ENCODE assay signal across 30 cellular contexts in the genomic region with DNA sequence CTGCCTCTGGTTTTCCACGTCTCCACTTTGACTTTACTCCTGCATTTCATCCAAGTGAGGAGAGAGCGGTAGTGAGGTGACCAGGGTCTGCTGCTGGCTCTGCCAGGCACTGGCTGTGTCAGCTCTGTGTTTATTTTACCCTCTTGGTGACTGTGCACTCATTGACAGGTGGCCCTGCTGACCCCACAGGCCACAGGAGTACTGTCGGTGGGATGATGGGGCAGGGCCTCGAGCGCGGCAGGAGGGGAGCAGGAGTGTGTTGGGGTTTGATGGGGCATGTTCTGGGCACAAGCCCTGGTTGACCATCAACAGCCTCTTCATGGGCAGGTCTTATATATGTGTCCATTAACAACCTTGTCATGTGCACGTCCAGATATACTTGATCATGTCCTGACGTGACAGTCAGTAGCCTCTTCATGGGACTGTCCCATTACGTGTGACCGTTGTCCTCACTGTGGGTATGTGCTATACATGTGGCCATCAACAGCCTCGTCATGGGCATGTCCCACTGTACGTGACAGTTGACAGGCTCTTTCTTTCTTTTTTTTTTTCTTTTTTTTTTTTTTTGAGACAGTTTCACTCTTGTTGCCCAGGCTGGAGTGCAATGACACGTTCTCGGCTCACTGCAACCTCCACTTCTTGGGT. TPM values are rescaled to one million over a fixed set of nuclear protein-coding genes. Genes with fewer than 3 reads are reported as not detected.
DNase-seq lines count a peak whose midpoint lies in the region; ATAC-seq and TF ChIP-seq lines count a peak whose summit lies in the region.
"Had no signal": no experiment of that assay in that cellular context is flagged by ENCODE, and none has a peak within 500 bp of the region (broad histone marks: within the 10 kb centered on the region; RNA-seq: fewer than 3 reads in every experiment).

No MANE protein-coding gene starts in this region.

- DNase-seq in MM.1S (no peak), chondrocyte (ENCODE audit: low spot score) (peak; percentile 59), lower lobe of right lung (peak; percentile 28), sigmoid colon (peak; percentile 50), DMS153 treated with DMSO at 0.1 percent for 48 hours (lab: John Stamatoyannopoulos, UW; ENCODE audit: unreplicated experiment) (no peak), NCI-H1436 (lab: John Stamatoyannopoulos, UW) (no peak), SKM-1 (lab: John Stamatoyannopoulos, UW; ENCODE audit: unreplicated experiment) (no peak)
- DNase-seq: activated CD8-positive, alpha-beta T cell treated with anti-CD3 and anti-CD28 coated beads, Interleukin-2, amount 10 ng/mL, durations not matched to agents 7 days and 5 days; activated naive CD4-positive, alpha-beta T cell treated with anti-CD3 and anti-CD28 coated beads, Interleukin-2, amount 10 ng/mL, durations not matched to agents 7 days and 5 days; amniotic stem cell; colonic mucosa; effector CD8-positive, alpha-beta T cell; EL; islet precursor cell; KG1; MG63; naive thymus-derived CD4-positive, alpha-beta T cell; NCI-H1105 treated with DMSO at 0.1 percent for 48 hours; NCI-H774; SIG-M5; stimulated activated CD4-positive, alpha-beta T cell treated with anti-CD3 and anti-CD28 coated beads, Interleukin-2, amount 100 ng/mL, for 24 hours; testis; uterus had no signal

- ATAC-seq in lower lobe of right lung: no peak
- ATAC-seq: activated CD8-positive, alpha-beta T cell treated with anti-CD3 and anti-CD28 coated beads, Interleukin-2, amount 10 ng/mL, durations not matched to agents 7 days and 5 days; activated T-helper 17 cell treated with anti-CD3 and anti-CD28 coated beads, Interleukin-2, amount 50 U/mL, for 72 hours; naive thymus-derived CD4-positive, alpha-beta T cell; Panc1 had no signal

- H2AFZ ChIP-seq in MM.1S (ENCODE audit: low read length): no peak overlapping the region

- no peak overlapping the region for H3K4me3 ChIP-seq in MM.1S (ENCODE audit: low read length)
- H3K4me3 ChIP-seq in lower lobe of right lung: no peak overlapping the region
- no peak overlapping the region for H3K4me3 ChIP-seq in sigmoid colon
- H3K4me3 ChIP-seq: colonic mucosa, MG63, ovary, testis, uterus had no signal

- TF ChIP-seq POLR2A in sigmoid colon (IDR thresholded peaks at IDR 0.05): no peak

- H4K20me1 ChIP-seq in MM.1S (ENCODE audit: insufficient read depth, low read length): no peaks in the 10 kb centered on the region

- TF ChIP-seq EP300 in sigmoid colon (IDR thresholded peaks at IDR 0.05): no peak

- H3K4me2 ChIP-seq in MM.1S (ENCODE audit: low read depth, low read length): peak overlapping the region; percentile 88; the same call in 1 of the 2 replicates

- peaks cover 10% of the 10 kb centered on the region for H3K4me1 ChIP-seq in MM.1S (ENCODE audit: low read length)
- peaks cover 11% of the 10 kb centered on the region for H3K4me1 ChIP-seq in lower lobe of right lung
- H3K4me1 ChIP-seq in sigmoid colon: peaks cover 0 to 9% (median 3%) of the 10 kb centered on the region in 4 donors
- H3K4me1 ChIP-seq: colonic mucosa, testis, uterus had no signal

- H3K36me3 ChIP-seq in MM.1S (replicated peaks; ENCODE audit: insufficient read depth, low read length) (no peaks in the 10 kb centered on the region), lower lobe of right lung (peaks cover 13% of the 10 kb centered on the region), sigmoid colon (peaks cover 0 to 8% (median 0%) of the 10 kb centered on the region in 4 donors)
- H3K36me3 ChIP-seq: BE2C, colonic mucosa, ovary, uterus had no signal

- no peak overlapping the region for H3K9ac ChIP-seq in MM.1S (ENCODE audit: low read length)

- 0 out of 2 replicates have a peak, but pooled peaks cover 5% of the 10 kb centered on the region for H3F3A ChIP-seq in MM.1S (ENCODE audit: insufficient read depth, low read length)

- H3K4me3 Mint-ChIP-seq in chondrocyte (ENCODE audit: unreplicated experiment): no peak overlapping the region
- H3K4me3 Mint-ChIP-seq: activated CD8-positive, alpha-beta T cell treated with anti-CD3 and anti-CD28 coated beads, Interleukin-2, amount 10 ng/mL, durations not matched to agents 7 days and 5 days; activated naive CD4-positive, alpha-beta T cell treated with anti-CD3 and anti-CD28 coated beads, Interleukin-2, amount 10 ng/mL, durations not matched to agents 7 days and 5 days; activated T-helper 17 cell treated with anti-CD3 and anti-CD28 coated beads, Interleukin-2, amount 50 U/mL, for 72 hours; CD8-positive, alpha-beta memory T cell; naive thymus-derived CD4-positive, alpha-beta T cell; stimulated activated naive CD8-positive, alpha-beta T cell treated with anti-CD3 and anti-CD28 coated beads, Interleukin-15, Interleukin-2, amounts not matched to agents 100 ng/mL and 50 ng/mL, for 24 hours had no signal

- intact Hi-C loops in lower lobe of right lung (cut with DNase I): no loop called here
- intact Hi-C loops in sigmoid colon (cut with DNase I): no loop called here

- H3K27ac ChIP-seq in MM.1S (ENCODE audit: low read length) (no peak overlapping the region), lower lobe of right lung (no peak overlapping the region), sigmoid colon (no peak overlapping the region)
- H3K27ac ChIP-seq: colonic mucosa, ovary, testis, uterus had no signal

- H3K27me3 ChIP-seq in MM.1S (replicated peaks; ENCODE audit: insufficient read depth, low read length) (no peaks in the 10 kb centered on the region), lower lobe of right lung (ENCODE audit: low read depth) (no peaks in the 10 kb centered on the region), sigmoid colon (no peaks in the 10 kb centered on the region)
- H3K27me3 ChIP-seq: BE2C, colonic mucosa, MG63, ovary, testis, uterus had no signal

- H3K4me1 Mint-ChIP-seq in chondrocyte (ENCODE audit: low read depth): no peaks in the 10 kb centered on the region

- H3K27ac Mint-ChIP-seq in chondrocyte (ENCODE audit: unreplicated experiment): no peak overlapping the region
- H3K27ac Mint-ChIP-seq: activated CD8-positive, alpha-beta T cell treated with anti-CD3 and anti-CD28 coated beads, Interleukin-2, amount 10 ng/mL, durations not matched to agents 7 days and 5 days; activated naive CD4-positive, alpha-beta T cell treated with anti-CD3 and anti-CD28 coated beads, Interleukin-2, amount 10 ng/mL, durations not matched to agents 7 days and 5 days; activated T-helper 17 cell treated with anti-CD3 and anti-CD28 coated beads, Interleukin-2, amount 50 U/mL, for 72 hours; stimulated activated naive CD8-positive, alpha-beta T cell treated with anti-CD3 and anti-CD28 coated beads, Interleukin-15, Interleukin-2, amounts not matched to agents 100 ng/mL and 50 ng/mL, for 24 hours had no signal

- peaks cover 3% of the 10 kb centered on the region; the same call in 1 of the 2 replicates for H3K79me2 ChIP-seq in MM.1S (ENCODE audit: low read length)

- TF ChIP-seq CTCF in MM.1S (IDR thresholded peaks at IDR 0.05; ENCODE audit: low read length) (no peak), chondrocyte (IDR thresholded peaks at IDR 0.05) (no peak), lower lobe of right lung (IDR thresholded peaks at IDR 0.05) (no peak), sigmoid colon (IDR thresholded peaks at IDR 0.05) (no peak)

- peaks cover 4% of the 10 kb centered on the region for H3K36me3 Mint-ChIP-seq in chondrocyte (ENCODE audit: low read depth)
- H3K36me3 Mint-ChIP-seq: activated naive CD4-positive, alpha-beta T cell treated with anti-CD3 and anti-CD28 coated beads, Interleukin-2, amount 10 ng/mL, durations not matched to agents 7 days and 5 days; CD8-positive, alpha-beta memory T cell; naive thymus-derived CD4-positive, alpha-beta T cell had no signal

- no peaks in the 10 kb centered on the region for H3K27me3 Mint-ChIP-seq in chondrocyte (ENCODE audit: low read depth)
- H3K27me3 Mint-ChIP-seq: naive thymus-derived CD4-positive, alpha-beta T cell; stimulated activated naive CD8-positive, alpha-beta T cell treated with anti-CD3 and anti-CD28 coated beads, Interleukin-15, Interleukin-2, amounts not matched to agents 100 ng/mL and 50 ng/mL, for 24 hours had no signal

- H3K9me2 ChIP-seq in MM.1S (replicated peaks; ENCODE audit: insufficient read depth, low read length): no peaks in the 10 kb centered on the region

- H3K9me3 ChIP-seq in MM.1S (replicated peaks; ENCODE audit: insufficient read depth, low read length): no peaks in the 10 kb centered on the region
- no peaks in the 10 kb centered on the region for H3K9me3 ChIP-seq in lower lobe of right lung
- H3K9me3 ChIP-seq in sigmoid colon: no peaks in the 10 kb centered on the region
- H3K9me3 ChIP-seq: BE2C, colonic mucosa, MG63, ovary, testis, uterus had no signal

- H3K9me3 Mint-ChIP-seq in chondrocyte (ENCODE audit: low read depth): no peaks in the 10 kb centered on the region
- H3K9me3 Mint-ChIP-seq: activated T-helper 17 cell treated with anti-CD3 and anti-CD28 coated beads, Interleukin-2, amount 50 U/mL, for 72 hours; CD8-positive, alpha-beta memory T cell; stimulated activated naive CD8-positive, alpha-beta T cell treated with anti-CD3 and anti-CD28 coated beads, Interleukin-15, Interleukin-2, amounts not matched to agents 100 ng/mL and 50 ng/mL, for 24 hours had no signal

- WGBS in sigmoid colon, 2 donors: 95% methylated on average over 14 of the region's 14 CpGs

RNA-seq across cellular contexts. Expression of a gene that starts 31.4 kb away (rescaled TPM):
- total RNA-seq in chondrocyte: 0.45 to 0.74 TPM (median 0.63 TPM) in 3 replicates
- 0.62 TPM for total RNA-seq in lower lobe of right lung
- under 1 TPM in 1 of 4 donors, not detected in 3; 0.68 TPM for total RNA-seq in sigmoid colon
- polyA plus RNA-seq in sigmoid colon: under 1 TPM in 1 of 3 donors, not detected in 2; 0.06 TPM
- total RNA-seq: activated CD8-positive, alpha-beta T cell treated with anti-CD3 and anti-CD28 coated beads, Interleukin-2, amount 10 ng/mL, durations not matched to agents 7 days and 5 days; activated T-helper 17 cell treated with anti-CD3 and anti-CD28 coated beads, Interleukin-2, amount 50 U/mL, for 72 hours; CD8-positive, alpha-beta memory T cell; naive thymus-derived CD4-positive, alpha-beta T cell; renal cortical epithelial cell had no signal
- polyA plus RNA-seq: CD8-positive, alpha-beta memory T cell; naive thymus-derived CD4-positive, alpha-beta T cell had no signal

RNA-seq across cellular contexts. Expression of a gene that starts 34.0 kb away (rescaled TPM):
- 3.9 to 7.5 TPM (median 7.0 TPM) in 3 replicates for total RNA-seq in chondrocyte
- 50.6 TPM for total RNA-seq in lower lobe of right lung
- 10 to 100 TPM in 1 of 4 donors, 1 to 10 TPM in 3; 2.5 to 14.4 (median 3.7) TPM for total RNA-seq in sigmoid colon
- 1 to 10 TPM in 1 of 3 donors, under 1 TPM in 2; 0.23 to 6.6 (median 0.60) TPM for polyA plus RNA-seq in sigmoid colon
- polyA plus RNA-seq: CD8-positive, alpha-beta memory T cell; naive thymus-derived CD4-positive, alpha-beta T cell had no signal

Comparison
In these comparisons a context has a peak if more than half of its experiments do, and no peak if none do; other contexts are left out.
1. DNase-seq: peak in chondrocyte (single experiment), lower lobe of right lung (single experiment) and sigmoid colon (single experiment); none in MM.1S (single experiment), DMS153 treated with DMSO at 0.1 percent for 48 hours (single experiment), NCI-H1436 (single experiment) and SKM-1 (single experiment).